ENCODE assay signal across 8 cellular contexts in genomic region chr17:47978324-47978723, GRCh38. TPM values are rescaled to one million over a fixed set of nuclear protein-coding genes. Genes with fewer than 3 reads are reported as not detected.
DNase-seq lines count a peak whose midpoint lies in the region; ATAC-seq and TF ChIP-seq lines count a peak whose summit lies in the region.

No MANE protein-coding gene starts in this region.

- peaks cover 7 to 19% of the 10 kb centered on the region in 2 donors for H3K36me3 Mint-ChIP-seq in activated naive CD4-positive, alpha-beta T cell treated with anti-CD3 and anti-CD28 coated beads, Interleukin-2, amount 50 U/mL, for 72 hours

- intact Hi-C loops in head of caudate nucleus (cut with DNase I): loop anchor here (2.0 kb wide), 1 partner anchor 40 kb away; no protein-coding TSS in a partner anchor

- peak; percentile 41 to 73 for ATAC-seq in activated naive CD4-positive, alpha-beta T cell treated with anti-CD3 and anti-CD28 coated beads, Interleukin-2, amount 50 U/mL, for 72 hours
- ATAC-seq in GM19452 (IDR thresholded peaks at IDR 0.05; ENCODE audit: unreplicated experiment): no peak
- no peak for ATAC-seq in GM21825 (IDR thresholded peaks at IDR 0.05; ENCODE audit: unreplicated experiment)

- no peaks in the 10 kb centered on the region for H3K9me3 Mint-ChIP-seq in activated naive CD4-positive, alpha-beta T cell treated with anti-CD3 and anti-CD28 coated beads, Interleukin-2, amount 50 U/mL, for 72 hours

- peak; percentile 77 for TF ChIP-seq CTCF in LNCAP (IDR thresholded peaks at IDR 0.05)

- H3K27ac Mint-ChIP-seq in activated naive CD4-positive, alpha-beta T cell treated with anti-CD3 and anti-CD28 coated beads, Interleukin-2, amount 50 U/mL, for 72 hours: no peak overlapping the region

- DNase-seq in DMS53 treated with DMSO at 0.1 percent for 48 hours (lab: John Stamatoyannopoulos, UW; ENCODE audit: unreplicated experiment): peak; percentile 39
- peak; percentile 47 for DNase-seq in RPMI8226
- DNase-seq in activated naive CD4-positive, alpha-beta T cell treated with anti-CD3 and anti-CD28 coated beads, Interleukin-2, amount 50 U/mL, for 72 hours (ENCODE audit: low spot score in 2 of 2): peak in 1 of 2 donors; percentile 45
- peak; percentile 35 to 86 (median 67) for DNase-seq in head of caudate nucleus
- DNase-seq in retina: peak; percentile 81

RNA-seq across cellular contexts. Expression of gene CDK5RAP3, which starts 7.4 kb away (rescaled TPM):
- total RNA-seq in activated naive CD4-positive, alpha-beta T cell treated with anti-CD3 and anti-CD28 coated beads, Interleukin-2, amount 50 U/mL, for 72 hours: 100 to 1,000 TPM; 185 to 221 TPM

RNA-seq across cellular contexts. Expression of gene PRR15L, which starts 20.6 kb away (rescaled TPM):
- total RNA-seq in activated naive CD4-positive, alpha-beta T cell treated with anti-CD3 and anti-CD28 coated beads, Interleukin-2, amount 50 U/mL, for 72 hours: not detected

RNA-seq across cellular contexts. Expression of gene PNPO, which starts 37.0 kb away (rescaled TPM):
- 10 to 100 TPM; 38.3 to 40.0 TPM for total RNA-seq in activated naive CD4-positive, alpha-beta T cell treated with anti-CD3 and anti-CD28 coated beads, Interleukin-2, amount 50 U/mL, for 72 hours

RNA-seq across cellular contexts. Expression of gene COPZ2, which starts 59.3 kb away (rescaled TPM):
- 1 to 10 TPM; 1.3 to 3.6 TPM for total RNA-seq in activated naive CD4-positive, alpha-beta T cell treated with anti-CD3 and anti-CD28 coated beads, Interleukin-2, amount 50 U/mL, for 72 hours

Comparison
In these comparisons a context has a peak if more than half of its experiments do, and no peak if none do; other contexts are left out.
1. ATAC-seq: peak in activated naive CD4-positive, alpha-beta T cell treated with anti-CD3 and anti-CD28 coated beads, Interleukin-2, amount 50 U/mL, for 72 hours (2 of 2); none in GM19452 (single experiment) and GM21825 (single experiment).